20 cellular contexts compared by ENCODE assay signal in the genomic region with DNA sequence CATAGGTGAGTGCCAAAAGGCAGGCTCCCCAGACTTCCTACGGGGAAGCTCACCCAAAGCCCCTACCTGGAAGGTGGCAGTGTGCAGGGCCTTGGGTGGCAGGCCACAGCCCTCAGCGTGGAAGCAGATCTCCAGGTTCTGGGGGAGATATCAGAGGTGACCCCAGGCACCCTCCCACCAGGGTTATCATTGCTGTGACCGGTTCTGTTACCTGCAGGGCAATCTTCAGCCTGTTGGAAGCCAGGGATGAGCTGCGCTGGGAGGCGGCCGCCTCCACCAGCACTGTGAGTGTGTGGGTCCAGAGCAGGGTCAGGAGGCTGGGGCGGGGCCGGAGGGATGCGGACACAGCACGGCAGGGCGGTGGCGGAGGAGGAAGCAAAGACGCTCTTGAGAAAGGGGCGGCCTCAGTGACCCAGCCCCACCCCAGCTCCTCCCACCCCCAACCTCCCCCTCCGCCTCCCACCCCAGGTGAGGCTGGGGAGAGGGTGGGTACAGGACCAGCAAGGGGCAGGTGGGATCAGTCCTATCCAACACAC. TPM values are rescaled to one million over a fixed set of nuclear protein-coding genes. Genes with fewer than 3 reads are reported as not detected.
DNase-seq lines count a peak whose midpoint lies in the region; ATAC-seq and TF ChIP-seq lines count a peak whose summit lies in the region.
"Had no signal": no experiment of that assay in that cellular context is flagged by ENCODE, and none has a peak within 500 bp of the region (broad histone marks: within the 10 kb centered on the region; RNA-seq: fewer than 3 reads in every experiment).

No MANE protein-coding gene starts in this region.

- H3K4me1 ChIP-seq in CD8-positive, alpha-beta T cell (ENCODE audit: insufficient read depth, low read length): peaks cover 63% of the 10 kb centered on the region
- peaks cover 32% of the 10 kb centered on the region for H3K4me1 ChIP-seq in HUES48 (ENCODE audit: control insufficient read depth, insufficient read depth, low read length)
- peaks cover 4% of the 10 kb centered on the region for H3K4me1 ChIP-seq in colonic mucosa
- peaks cover 26% of the 10 kb centered on the region for H3K4me1 ChIP-seq in vagina

- H3K36me3 ChIP-seq in CD8-positive, alpha-beta T cell (ENCODE audit: insufficient read depth, low read length): peaks cover 47% of the 10 kb centered on the region
- peaks cover 6% of the 10 kb centered on the region; the same call in 1 of the 2 replicates for H3K36me3 ChIP-seq in HUES48 (ENCODE audit: control insufficient read depth, insufficient read depth, low read length)
- no peaks in the 10 kb centered on the region for H3K36me3 ChIP-seq in colonic mucosa
- peaks cover 0 to 5% of the 10 kb centered on the region in 2 donors for H3K36me3 ChIP-seq in vagina
- H3K36me3 ChIP-seq: cardiac muscle cell had no signal

- no peak overlapping the region for H3K4me3 ChIP-seq in CD8-positive, alpha-beta T cell (ENCODE audit: low read depth, low read length)
- 0 out of 2 replicates have a peak overlapping the region, but pooled peaks have one; percentile 15 for H3K4me3 ChIP-seq in HUES48 (ENCODE audit: low read depth, low read length)
- H3K4me3 ChIP-seq in colonic mucosa: peak overlapping the region; percentile 4
- H3K4me3 ChIP-seq in vagina: no peak overlapping the region
- H3K4me3 ChIP-seq: adrenal gland, cardiac muscle cell, dorsolateral prefrontal cortex had no signal

- H3K27me3 ChIP-seq in CD8-positive, alpha-beta T cell (ENCODE audit: insufficient read depth, low read length): no peaks in the 10 kb centered on the region
- H3K27me3 ChIP-seq in HUES48 (ENCODE audit: control insufficient read depth, insufficient read depth, low read length) (no peaks in the 10 kb centered on the region), colonic mucosa (no peaks in the 10 kb centered on the region), vagina (no peaks in the 10 kb centered on the region)
- H3K27me3 ChIP-seq: adrenal gland, cardiac muscle cell, dorsolateral prefrontal cortex had no signal

- H3K27me3 Mint-ChIP-seq in CD8-positive, alpha-beta T cell (ENCODE audit: low read depth): no peaks in the 10 kb centered on the region
- no peaks in the 10 kb centered on the region for H3K27me3 Mint-ChIP-seq in naive thymus-derived CD8-positive, alpha-beta T cell

- H3K4me3 Mint-ChIP-seq in CD8-positive, alpha-beta T cell: no peak overlapping the region
- no peak overlapping the region for H3K4me3 Mint-ChIP-seq in naive thymus-derived CD8-positive, alpha-beta T cell

- H3K27ac Mint-ChIP-seq in CD8-positive, alpha-beta T cell: peak overlapping the region; percentile 67
- H3K27ac Mint-ChIP-seq in naive thymus-derived CD8-positive, alpha-beta T cell: peak overlapping the region in 8 of 10 donors; percentile 5 to 75 (median 50)

- H3K9me3 ChIP-seq in CD8-positive, alpha-beta T cell (ENCODE audit: low read length): no peaks in the 10 kb centered on the region
- H3K9me3 ChIP-seq in HUES48 (ENCODE audit: control insufficient read depth, insufficient read depth, low read length) (no peaks in the 10 kb centered on the region), colonic mucosa (no peaks in the 10 kb centered on the region), vagina (no peaks in the 10 kb centered on the region)
- H3K9me3 ChIP-seq: adrenal gland had no signal

- H3K27ac ChIP-seq in CD8-positive, alpha-beta T cell (ENCODE audit: low read depth, low read length): no peak overlapping the region
- H3K27ac ChIP-seq in HUES48 (ENCODE audit: low read depth, low read length) (no peak overlapping the region), colonic mucosa (peak overlapping the region; percentile 33), vagina (no peak overlapping the region)
- H3K27ac ChIP-seq: cardiac muscle cell, dorsolateral prefrontal cortex had no signal

- no peaks in the 10 kb centered on the region for H3K9me3 Mint-ChIP-seq in CD8-positive, alpha-beta T cell
- H3K9me3 Mint-ChIP-seq in naive thymus-derived CD8-positive, alpha-beta T cell: no peaks in the 10 kb centered on the region

- TF ChIP-seq CTCF in CD8-positive, alpha-beta T cell (IDR thresholded peaks at IDR 0.05): no peak
- TF ChIP-seq CTCF in colonic mucosa (IDR thresholded peaks at IDR 0.05) (no peak), vagina (IDR thresholded peaks at IDR 0.05) (no peak)

- intact Hi-C loops in CD8-positive, alpha-beta T cell (cut with DNase I, micrococcal nuclease): no loop called here
- intact Hi-C loops in colonic mucosa (cut with DNase I): no loop called here
- intact Hi-C loops in vagina (cut with DNase I): no loop called here

- POLR2A ChIA-PET in CD8-positive, alpha-beta T cell (lab: Charles Lee): interaction anchor here (0.6 to 3.5 kb wide), 5 partner anchors 12 to 66 kb away, joined by 3 to 14 read pairs (median 4); a partner anchor contains a TSS
- POLR2A ChIA-PET in naive thymus-derived CD8-positive, alpha-beta T cell (lab: Charles Lee): interaction anchor here (1.3 to 8.3 kb wide), 6 partner anchors 8 to 53 kb away, joined by 3 to 74 read pairs (median 19); a partner anchor contains a TSS

- CTCF ChIA-PET in CD8-positive, alpha-beta T cell (lab: Charles Lee): interaction anchor here (0.8 to 5.4 kb wide), 13 partner anchors 9 to 174 kb away, joined by 3 to 38 read pairs (median 5); a partner anchor contains a TSS

- DNase-seq in CD8-positive, alpha-beta T cell: no peak
- DNase-seq in colonic mucosa (no peak), vagina (ENCODE audit: extremely low spot score in 2 of 2) (no peak)
- DNase-seq in naive thymus-derived CD8-positive, alpha-beta T cell: peak in 1 of 10 donors; percentile 53
- no peak for DNase-seq in activated CD4-positive, CD25-positive, alpha-beta regulatory T cell treated with anti-CD3 and anti-CD28 coated beads, Interleukin-2, amount 50 U/mL, for 72 hours
- DNase-seq: activated CD8-positive, alpha-beta memory T cell treated with anti-CD3 and anti-CD28 coated beads for 24 hours; adrenal gland; DMS79; dorsolateral prefrontal cortex; erythroblast; foreskin melanocyte; hypothalamus; NCI-H1436 treated with DMSO at 0.1 percent for 48 hours; NCI-H748 treated with DMSO at 0.1 percent for 48 hours; occipital lobe; PC-3; WERI-Rb-1 had no signal

- peaks cover 43% of the 10 kb centered on the region for H3K4me1 Mint-ChIP-seq in CD8-positive, alpha-beta T cell (ENCODE audit: low read depth)
- peaks cover 14 to 54% (median 47%) of the 10 kb centered on the region in 4 donors for H3K4me1 Mint-ChIP-seq in naive thymus-derived CD8-positive, alpha-beta T cell

- H3K9ac ChIP-seq in HUES48 (ENCODE audit: low read depth, low read length) (no peak overlapping the region), colonic mucosa (ENCODE audit: low read depth in 2 of 2, low read length in 2 of 2) (peak overlapping the region in 1 of 2 donors; percentile 71)

- H3K36me3 Mint-ChIP-seq in CD8-positive, alpha-beta T cell: peaks cover 53% of the 10 kb centered on the region
- H3K36me3 Mint-ChIP-seq in naive thymus-derived CD8-positive, alpha-beta T cell: peaks cover 0 to 50% (median 2%) of the 10 kb centered on the region in 3 donors

- ATAC-seq in CD8-positive, alpha-beta T cell: no peak
- no peak for ATAC-seq in naive thymus-derived CD8-positive, alpha-beta T cell
- ATAC-seq in HG02884 (IDR thresholded peaks at IDR 0.05; ENCODE audit: unreplicated experiment): no peak
- ATAC-seq: PC-3 had no signal

- TF ChIP-seq POLR2A in vagina (IDR thresholded peaks at IDR 0.05): no peak

RNA-seq across cellular contexts. Expression of a gene that starts 13.1 kb away (rescaled TPM):
- 100 to 1,000 TPM; 123 to 124 TPM for total RNA-seq in CD8-positive, alpha-beta T cell
- total RNA-seq in colonic mucosa: 10 to 100 TPM; 25.9 to 35.0 TPM
- 100 to 1,000 TPM; 147 to 153 TPM for total RNA-seq in naive thymus-derived CD8-positive, alpha-beta T cell
- 10 to 100 TPM; 50.3 to 78.0 (median 54.0) TPM for polyA plus RNA-seq in naive thymus-derived CD8-positive, alpha-beta T cell
- total RNA-seq in vagina: 32.7 TPM

RNA-seq across cellular contexts. Expression of a gene that starts 24.0 kb away (rescaled TPM):
- 10 to 100 TPM; 69.1 to 80.2 TPM for total RNA-seq in CD8-positive, alpha-beta T cell
- total RNA-seq in colonic mucosa (100 to 1,000 TPM in 1 of 2 donors, 10 to 100 TPM in 1; 69.8 to 102 TPM), vagina (54.3 TPM)
- total RNA-seq in naive thymus-derived CD8-positive, alpha-beta T cell: 100 to 1,000 TPM; 152 to 156 TPM
- polyA plus RNA-seq in naive thymus-derived CD8-positive, alpha-beta T cell: 10 to 100 TPM; 58.1 to 95.1 (median 70.6) TPM

RNA-seq across cellular contexts. Expression of a gene that starts 46.5 kb away (rescaled TPM):
- 10 to 100 TPM; 37.3 to 42.8 TPM for total RNA-seq in CD8-positive, alpha-beta T cell
- 10 to 100 TPM; 18.4 to 26.0 TPM for total RNA-seq in colonic mucosa
- total RNA-seq in naive thymus-derived CD8-positive, alpha-beta T cell: 10 to 100 TPM; 55.6 to 57.7 TPM
- polyA plus RNA-seq in naive thymus-derived CD8-positive, alpha-beta T cell: 10 to 100 TPM; 24.4 to 26.9 (median 26.2) TPM
- total RNA-seq in vagina: 35.1 TPM

RNA-seq across cellular contexts. Expression of a gene that starts 47.3 kb away (rescaled TPM):
- 1 to 10 TPM; 1.6 to 1.7 TPM for total RNA-seq in CD8-positive, alpha-beta T cell
- total RNA-seq in colonic mucosa (10 to 100 TPM; 33.7 to 71.5 TPM), vagina (63.3 TPM)
- 1 to 10 TPM; 9.7 to 9.9 TPM for total RNA-seq in naive thymus-derived CD8-positive, alpha-beta T cell
- polyA plus RNA-seq in naive thymus-derived CD8-positive, alpha-beta T cell: 1 to 10 TPM; 1.9 to 8.5 (median 4.2) TPM

Comparison
In these comparisons a context has a peak if more than half of its experiments do, and no peak if none do; other contexts are left out.
1. H3K4me3 ChIP-seq: peak in HUES48 (single experiment) and colonic mucosa (single experiment); none in CD8-positive, alpha-beta T cell (single experiment) and vagina (0 of 2).